In genomic region chr11:80748207-80748606, GRCh38 we compare ENCODE assay signal across 25 cellular contexts.
"Had no signal": no experiment of that assay in that cellular context is flagged by ENCODE, and none has a peak within 500 bp of the region (broad histone marks: within the 10 kb centered on the region; RNA-seq: fewer than 3 reads in every experiment).

No MANE protein-coding gene starts in this region.

- H3K36me3 Mint-ChIP-seq: activated CD4-positive, alpha-beta memory T cell treated with anti-CD3 and anti-CD28 coated beads for 36 hours; activated naive CD8-positive, alpha-beta T cell; brain; T-cell had no signal

- H3K27me3 Mint-ChIP-seq: activated CD4-positive, alpha-beta memory T cell treated with anti-CD3 and anti-CD28 coated beads for 36 hours; activated CD4-positive, alpha-beta T cell treated with anti-CD3 and anti-CD28 coated beads, Interleukin-2, amount 10 ng/mL, durations not matched to agents 7 days and 5 days; activated naive CD8-positive, alpha-beta T cell; brain; T-cell had no signal

- H3K27ac ChIP-seq: SK-N-MC had no signal

- DNase-seq: activated CD4-positive, alpha-beta memory T cell treated with anti-CD3 and anti-CD28 coated beads for 36 hours; activated CD4-positive, alpha-beta T cell treated with anti-CD3 and anti-CD28 coated beads, Interleukin-2, amount 10 ng/mL, durations not matched to agents 7 days and 5 days; activated CD4-positive, CD25-positive, alpha-beta regulatory T cell; activated CD8-positive, alpha-beta memory T cell treated with anti-CD3 and anti-CD28 coated beads for 24 hours; activated effector memory CD4-positive, alpha-beta T cell treated with anti-CD3 and anti-CD28 coated beads, Interleukin-2, amount 50 U/mL, for 16 hours; activated naive CD4-positive, alpha-beta T cell treated with Interleukin-2 at 50 U/mL for 16 hours; activated T-cell treated with anti-CD3 and anti-CD28 coated beads, Interleukin-2, amount 50 U/mL, for 4 hours; cerebellar nuclear complex; Karpas-422; NCI-H146; NCI-H2029; NCI-H2107; NCI-H2171 treated with DMSO at 0.1 percent for 48 hours; NCI-H226; NCI-H510A; NCI-H526 treated with DMSO at 0.1 percent for 48 hours; PC-3; SIG-M5; T-cell; T-helper 2 cell; T1000 had no signal

- H3K27ac Mint-ChIP-seq: activated CD4-positive, alpha-beta memory T cell treated with anti-CD3 and anti-CD28 coated beads for 36 hours; activated CD4-positive, alpha-beta T cell treated with anti-CD3 and anti-CD28 coated beads, Interleukin-2, amount 10 ng/mL, durations not matched to agents 7 days and 5 days; activated naive CD8-positive, alpha-beta T cell; T-cell had no signal

- H3K4me3 Mint-ChIP-seq: activated CD4-positive, alpha-beta memory T cell treated with anti-CD3 and anti-CD28 coated beads for 36 hours; activated CD4-positive, alpha-beta T cell treated with anti-CD3 and anti-CD28 coated beads, Interleukin-2, amount 10 ng/mL, durations not matched to agents 7 days and 5 days; activated naive CD8-positive, alpha-beta T cell; activated T-cell treated with anti-CD3 and anti-CD28 coated beads, Interleukin-2, amount 50 U/mL, for 4 hours; T-cell had no signal

- ATAC-seq: activated T-cell treated with anti-CD3 and anti-CD28 coated beads, Interleukin-2, amount 50 U/mL, for 4 hours; K562; PC-3; T-cell had no signal

- H3K4me1 Mint-ChIP-seq: activated CD4-positive, alpha-beta T cell treated with anti-CD3 and anti-CD28 coated beads, Interleukin-2, amount 10 ng/mL, durations not matched to agents 7 days and 5 days; brain; T-cell had no signal

- H3K4me3 ChIP-seq: K562, SK-N-MC had no signal
